In the genomic region with DNA sequence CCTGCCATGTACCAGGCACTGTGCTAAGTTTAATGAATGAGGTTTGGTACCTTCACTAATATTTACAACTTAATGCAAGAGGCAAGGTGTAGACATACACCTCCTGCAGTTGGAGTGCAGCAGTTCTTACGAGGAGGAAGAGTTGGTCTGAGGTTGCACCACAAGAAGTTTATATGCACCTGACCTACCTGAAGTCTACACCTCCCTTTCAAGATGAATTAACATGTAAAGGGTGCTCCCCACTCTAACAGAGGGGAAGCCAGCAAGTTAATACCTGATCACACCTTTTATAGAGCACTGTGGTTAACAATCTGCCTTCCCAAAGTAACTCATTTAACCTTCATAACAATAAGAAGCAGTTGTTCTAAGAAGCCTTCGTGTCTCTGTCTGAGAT, we compare ENCODE assay signal across 8 cellular contexts.
DNase-seq lines count a peak whose midpoint lies in the region; ATAC-seq and TF ChIP-seq lines count a peak whose summit lies in the region.

No MANE protein-coding gene starts in this region.

- peaks cover 21% of the 10 kb centered on the region for H3K79me2 ChIP-seq in parathyroid adenoma

- DNase-seq in GM12864 (ENCODE audit: low read depth) (no peak), caudate nucleus (lab: John Stamatoyannopoulos, UW) (no peak), germinal center (ENCODE audit: low spot score) (no peak), AML-193 (lab: John Stamatoyannopoulos, UW) (no peak)

- H3K27ac ChIP-seq in caudate nucleus (ENCODE audit: low read depth, low read length) (peak overlapping the region; percentile 87), parathyroid adenoma (peak overlapping the region; percentile 88)

- ATAC-seq in HG03342 (IDR thresholded peaks at IDR 0.05; ENCODE audit: unreplicated experiment) (peak; percentile 19), GM21619 (IDR thresholded peaks at IDR 0.05; ENCODE audit: unreplicated experiment) (no peak), GM21723 (IDR thresholded peaks at IDR 0.05; ENCODE audit: unreplicated experiment) (no peak)

- H3K4me2 ChIP-seq in parathyroid adenoma (ENCODE audit: low read length): peak overlapping the region; percentile 96

- TF ChIP-seq CTCF in GM12864 (IDR thresholded peaks at IDR 0.05; ENCODE audit: low read depth, low read length, missing control alignments) (no peak), parathyroid adenoma (IDR thresholded peaks at IDR 0.05) (no peak)

- H2AFZ ChIP-seq in parathyroid adenoma: peak overlapping the region; percentile 96

- no peaks in the 10 kb centered on the region for H3K9me3 ChIP-seq in parathyroid adenoma (ENCODE audit: control insufficient read depth, low read length)

- H3K36me3 ChIP-seq in parathyroid adenoma (ENCODE audit: control insufficient read depth, insufficient read depth, low read length): no peaks in the 10 kb centered on the region

- no peak overlapping the region for H3K9ac ChIP-seq in parathyroid adenoma

- no peaks in the 10 kb centered on the region for H3K27me3 ChIP-seq in parathyroid adenoma (ENCODE audit: control insufficient read depth, insufficient read depth, low read length)

- H3K4me1 ChIP-seq in parathyroid adenoma: peaks cover 17% of the 10 kb centered on the region

- peak overlapping the region; percentile 84 for H3K4me3 ChIP-seq in GM12864 (ENCODE audit: low read depth, low read length)
- H3K4me3 ChIP-seq in parathyroid adenoma (ENCODE audit: low read depth, low read length): peak overlapping the region; percentile 77
